In the genomic region with DNA sequence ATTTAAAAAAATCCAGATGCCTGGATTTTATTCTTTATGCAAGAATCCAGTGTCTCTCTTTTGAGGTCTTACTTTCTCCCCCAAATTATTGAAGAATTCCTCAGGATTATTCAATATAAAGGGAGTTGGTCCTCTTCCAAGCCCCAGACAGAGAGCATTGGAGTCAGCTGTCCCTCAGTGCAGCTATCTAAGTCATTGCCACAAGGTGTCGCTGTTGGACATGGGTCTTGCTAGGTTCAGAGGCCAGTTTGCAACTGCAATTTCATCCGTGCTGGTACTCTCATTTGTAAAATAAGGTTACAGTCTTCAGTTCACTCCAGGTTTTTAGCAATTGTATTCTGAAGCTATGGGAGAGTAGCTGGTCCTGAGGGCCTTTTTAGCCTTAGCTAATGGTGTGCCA, we compare ENCODE assay signal across 8 cellular contexts. TPM values are rescaled to one million over a fixed set of nuclear protein-coding genes. Genes with fewer than 3 reads are reported as not detected.
DNase-seq lines count a peak whose midpoint lies in the region; ATAC-seq and TF ChIP-seq lines count a peak whose summit lies in the region.

No MANE protein-coding gene starts in this region.

- intact Hi-C loops in psoas muscle (cut with DNase I), result loop anchor here (5.0 to 10.0 kb wide), 2 partner anchors 291 to 294 kb away; no protein-coding TSS in a partner anchor

- no peak for TF ChIP-seq POLR2A in GM18505 (IDR thresholded peaks at IDR 0.05; ENCODE audit: borderline replicate concordance, extremely low read depth, insufficient read depth, insufficient read length)

- H3K4me3 ChIP-seq in MG63 (no peak overlapping the region), psoas muscle (no peak overlapping the region)

- H3K27ac ChIP-seq in psoas muscle, result no peak overlapping the region

- DNase-seq in COR-L47 (lab: John Stamatoyannopoulos, UW), result peak; percentile 20
- DNase-seq in MG63, result peak; percentile 59
- peak in 1 of 3 donors; percentile 16 for DNase-seq in T-helper 17 cell
- peak; percentile 72 for DNase-seq in fibroblast of peridontal ligament (ENCODE audit: extremely low read depth)
- DNase-seq in psoas muscle, result peak in 1 of 2 donors; percentile 27
- DNase-seq in kidney glomerular epithelial cell (lab: John Stamatoyannopoulos, UW), result no peak

- no peak overlapping the region for H3K4me3 Mint-ChIP-seq in T-helper 17 cell

- no peaks in the 10 kb centered on the region for H3K27me3 ChIP-seq in MG63
- no peaks in the 10 kb centered on the region for H3K27me3 ChIP-seq in psoas muscle (ENCODE audit: insufficient read depth in 3 of 3, low read length in 2 of 3)

- H3K4me1 ChIP-seq in psoas muscle, result no peaks in the 10 kb centered on the region

- ATAC-seq in GM19023 (IDR thresholded peaks at IDR 0.05; ENCODE audit: unreplicated experiment) (peak; percentile 71), T-helper 17 cell (peak; percentile 40), psoas muscle (no peak), GM18505 (IDR thresholded peaks at IDR 0.05; ENCODE audit: unreplicated experiment) (no peak)

- H3K9me3 ChIP-seq in MG63, result peaks cover 18% of the 10 kb centered on the region
- H3K9me3 ChIP-seq in T-helper 17 cell (ENCODE audit: control insufficient read depth, low read length, poor library complexity, severe bottlenecking), result peaks cover 3% of the 10 kb centered on the region
- H3K9me3 ChIP-seq in psoas muscle, result no peaks in the 10 kb centered on the region

- no peaks in the 10 kb centered on the region for H3K4me1 Mint-ChIP-seq in T-helper 17 cell

- H3K36me3 Mint-ChIP-seq in T-helper 17 cell (ENCODE audit: low read depth), result no peaks in the 10 kb centered on the region

- 4 to 6% (median 5%) methylated on average over 2 of the region's 2 CpGs for WGBS in psoas muscle, 3 donors

- no peaks in the 10 kb centered on the region for H3K27me3 Mint-ChIP-seq in T-helper 17 cell

- peak; percentile 40 for TF ChIP-seq CTCF in psoas muscle (IDR thresholded peaks at IDR 0.05)

- no peak overlapping the region for H3K27ac Mint-ChIP-seq in T-helper 17 cell

- no peaks in the 10 kb centered on the region for H3K36me3 ChIP-seq in MG63
- no peaks in the 10 kb centered on the region for H3K36me3 ChIP-seq in psoas muscle (ENCODE audit: insufficient read depth in 1 of 2, low read depth in 1 of 2)

RNA-seq across cellular contexts. Expression of a gene that starts 27.8 kb away (rescaled TPM):
- total RNA-seq in MG63 (2014; rRNA removed; shearing (Covaris generic); ENCODE audit: low replicate concordance), result 830 and 953 TPM in 2 replicates
- under 1 TPM in 1 of 2 donors, not detected in 1; 0.20 TPM for total RNA-seq in T-helper 17 cell
- 10 to 100 TPM; 14.1 to 25.0 (median 17.0) TPM for total RNA-seq in psoas muscle
- polyA plus RNA-seq in psoas muscle, result 10 to 100 TPM in 1 of 3 donors, 1 to 10 TPM in 2; 4.1 to 16.2 (median 5.8) TPM

Comparison
In these comparisons a context has a peak if more than half of its experiments do, and no peak if none do; other contexts are left out.
1. ATAC-seq: peak in GM19023 (single experiment) and T-helper 17 cell (single experiment); none in psoas muscle (0 of 4) and GM18505 (single experiment).
2. RNA of a gene that starts 27.8 kb away (total RNA-seq): 830 to 953 TPM in MG63; 14.1 to 25.0 TPM in psoas muscle and 0.20 TPM in T-helper 17 cell; every median in the first group is over 10 times any median in the second.